Comparison of ENCODE assay signal across 13 cellular contexts in the genomic region with DNA sequence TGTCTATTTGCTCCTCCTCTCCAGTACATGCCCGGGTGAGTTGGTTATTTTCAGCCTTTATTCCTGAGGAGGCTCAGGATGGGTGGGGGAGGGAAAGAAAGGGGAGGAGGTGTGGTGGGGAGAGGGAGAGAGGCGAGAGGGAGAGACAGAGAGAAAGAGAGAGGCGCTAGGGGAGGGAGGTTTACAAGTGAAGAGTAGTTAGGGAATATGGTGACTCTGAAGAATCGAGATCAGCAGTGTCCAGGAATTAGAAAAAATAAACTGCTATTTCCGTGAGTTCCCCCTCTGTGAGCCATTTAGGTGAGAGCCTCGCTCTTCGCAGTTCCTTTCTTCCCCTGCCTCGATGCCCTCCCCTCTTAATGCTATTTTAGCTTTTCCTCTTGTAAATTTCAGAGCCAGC.
DNase-seq lines count a peak whose midpoint lies in the region; ATAC-seq, FAIRE-seq and TF ChIP-seq lines count a peak whose summit lies in the region.
"Had no signal": no experiment of that assay in that cellular context is flagged by ENCODE, and none has a peak within 500 bp of the region (broad histone marks: within the 10 kb centered on the region; RNA-seq: fewer than 3 reads in every experiment).

No MANE protein-coding gene starts in this region.

- no peak for ATAC-seq in GM18870 (IDR thresholded peaks at IDR 0.05; ENCODE audit: unreplicated experiment)
- ATAC-seq: GM12878 had no signal

- POLR2A ChIA-PET in AG04450 (lab: Yijun Ruan, JAX) (interaction anchor here (0.6 kb wide), 1 partner anchor 1229 kb away, joined by 8 read pairs; no protein-coding TSS in a partner anchor), H1 (lab: Charles Lee; ENCODE audit: partially characterized antibody) (interaction anchor here (0.9 kb wide), 1 partner anchor 139 kb away, joined by 3 read pairs; a partner anchor contains a TSS)

- no peak for TF ChIP-seq EP300 in H1 (IDR thresholded peaks at IDR 0.05; ENCODE audit: borderline replicate concordance in 1 of 2, low read depth in 2 of 2, low read length in 2 of 2)

- no peak for TF ChIP-seq RAD21 in H1 (IDR thresholded peaks at IDR 0.05 in 1 of 2, conservative IDR thresholded peaks at IDR 0.05 in 1 of 2; ENCODE audit: low read depth in 2 of 2, low read length in 2 of 2)

- no peak overlapping the region for H3K23ac ChIP-seq in H1 (ENCODE audit: insufficient read length)

- H3K56ac ChIP-seq in H1 (replicated peaks; ENCODE audit: insufficient read length, low read depth, low read length), result no peak overlapping the region

- H4K5ac ChIP-seq in H1 (ENCODE audit: insufficient read length, low read depth, low read length), result no peak overlapping the region

- CTCF ChIA-PET in AG04450 (lab: Charles Lee), result interaction anchor here (1.5 to 2.0 kb wide), 3 partner anchors 129 to 641 kb away, joined by 3 to 8 read pairs (median 5); no protein-coding TSS in a partner anchor
- CTCF ChIA-PET in H1 (lab: Charles Lee; ENCODE audit: partially characterized antibody), result interaction anchor here (0.6 to 14.4 kb wide), 7 partner anchors 74 to 157 kb away, joined by 3 to 161 read pairs (median 12); a partner anchor contains a TSS

- WGBS in H1 (ENCODE audit: extremely low coverage in 1 of 2, insufficient coverage in 1 of 2, insufficient read length in 1 of 2, insufficient replicate concordance in 2 of 2, low coverage in 1 of 2, low lambda C conversion rate in 2 of 2, missing lambda C conversion rate in 1 of 2), 2 experiments, result 2% methylated on average over 7 of the region's 8 CpGs; no CpG with 5 or more reads in 1 of the 2 experiments

- no peak overlapping the region; the same call in 1 of the 2 replicates for H3K18ac ChIP-seq in H1 (ENCODE audit: extremely low read depth, low read length)

- H3K4me3 ChIP-seq in AG04450 (ENCODE audit: low read depth, low read length) (peak overlapping the region; percentile 50), H1 (ENCODE audit: extremely low read depth in 1 of 4, insufficient read depth in 2 of 4, low read depth in 3 of 4, low read length in 4 of 4) (peak overlapping the region; percentile 37 to 64 (median 39); a peak in 7 of 8 replicates), mucosa of stomach (ENCODE audit: low read length) (no peak overlapping the region)
- H3K4me3 ChIP-seq: GM12878 had no signal

- H2BK15ac ChIP-seq in H1 (ENCODE audit: low read length), result no peak overlapping the region

- no peak overlapping the region for H2AK5ac ChIP-seq in H1 (ENCODE audit: low read depth, low read length)

- H3K36me3 ChIP-seq in H1 (ENCODE audit: control insufficient read depth in 2 of 4, insufficient read depth in 4 of 4, low read length in 3 of 4) (no peaks in the 10 kb centered on the region), mucosa of stomach (ENCODE audit: control insufficient read depth, insufficient read depth, low read length) (no peaks in the 10 kb centered on the region)
- H3K36me3 ChIP-seq: ovary had no signal

- no peak overlapping the region for H3K4ac ChIP-seq in H1 (replicated peaks; ENCODE audit: insufficient read length, low read depth, low read length)

- peak overlapping the region; percentile 77 to 90 for H3K4me2 ChIP-seq in H1 (ENCODE audit: insufficient read depth in 1 of 2, low read depth in 2 of 2, low read length in 2 of 2)

- H3K14ac ChIP-seq in H1 (ENCODE audit: insufficient read length), result no peak overlapping the region

- no peaks in the 10 kb centered on the region for H3K27me3 ChIP-seq in AG04450 (ENCODE audit: control insufficient read depth, insufficient read depth, low read length)
- peaks cover 31 to 35% (median 32%) of the 10 kb centered on the region in 4 experiments; a peak in 6 of 7 replicates for H3K27me3 ChIP-seq in H1 (replicated peaks in 1 of 4; ENCODE audit: control insufficient read depth in 3 of 4, extremely low read depth in 1 of 4, insufficient read depth in 3 of 4, low read length in 3 of 4)
- H3K27me3 ChIP-seq in mucosa of stomach (ENCODE audit: control insufficient read depth, insufficient read depth, low read length), result peaks cover 13% of the 10 kb centered on the region
- H3K27me3 ChIP-seq: ovary had no signal

- TF ChIP-seq POLR2A in H1 (IDR thresholded peaks at IDR 0.05; ENCODE audit: control extremely low read depth in 1 of 2, low read depth in 2 of 2, low read length in 2 of 2), result no peak

- peaks cover 0 to 6% of the 10 kb centered on the region in 2 experiments for H4K20me1 ChIP-seq in H1 (replicated peaks in 1 of 2; ENCODE audit: control insufficient read depth in 1 of 2, insufficient read depth in 2 of 2, low read length in 2 of 2)

- peaks cover 20% of the 10 kb centered on the region; the same call in 1 of the 2 replicates for H3K23me2 ChIP-seq in H1 (ENCODE audit: low read depth, low read length)

- DNase-seq in AG04450 (ENCODE audit: low read depth, low spot score) (no peak), NCI-H1417 (lab: John Stamatoyannopoulos, UW) (peak in 2 of 3 experiments; percentile 85 to 95), H1 (ENCODE audit: low read depth in 1 of 2, low spot score in 2 of 2) (peak in 1 of 2 experiments; percentile 49), UCSD-AML1 (lab: John Stamatoyannopoulos, UW; ENCODE audit: unreplicated experiment) (no peak), T-helper 9 cell (no peak), NOMO-1 treated with dmso at 0.1 percent for 144 hours (lab: John Stamatoyannopoulos, UW; ENCODE audit: unreplicated experiment) (no peak)
- DNase-seq: activated T-cell treated with anti-CD3 and anti-CD28 coated beads for 4 hours; central memory CD4-positive, alpha-beta T cell; KG1 had no signal

- FAIRE-seq in H1 (lab: Jason Lieb, UNC), result no peak
- FAIRE-seq: GM12878 had no signal

- H3K4me1 ChIP-seq in H1 (replicated peaks in 1 of 4; ENCODE audit: control insufficient read depth in 3 of 4, insufficient read depth in 4 of 4, low read length in 3 of 4) (peaks cover 5 to 28% (median 12%) of the 10 kb centered on the region in 4 experiments), mucosa of stomach (ENCODE audit: control insufficient read depth, insufficient read depth, low read length) (peaks cover 26% of the 10 kb centered on the region)

- no peaks in the 10 kb centered on the region for H3K79me2 ChIP-seq in H1 (ENCODE audit: control insufficient read depth in 1 of 2, insufficient read depth in 2 of 2, low read length in 2 of 2)

- H2BK12ac ChIP-seq in H1 (ENCODE audit: low read depth, low read length), result no peak overlapping the region

- no peak overlapping the region for H4K8ac ChIP-seq in H1 (ENCODE audit: extremely low read depth, insufficient read depth, low read length)

- no peaks in the 10 kb centered on the region for H3K79me1 ChIP-seq in H1 (ENCODE audit: low read depth, low read length)

- no peak overlapping the region for H2BK120ac ChIP-seq in H1 (replicated peaks; ENCODE audit: low read depth, low read length)

- no peak overlapping the region for H4K91ac ChIP-seq in H1 (replicated peaks; ENCODE audit: insufficient read length, low read length)

- H3K9me3 ChIP-seq in AG04450 (ENCODE audit: control insufficient read depth, insufficient read depth, low read length) (no peaks in the 10 kb centered on the region), H1 (ENCODE audit: insufficient read depth in 2 of 2, low read depth in 1 of 2, low read length in 1 of 2) (no peaks in the 10 kb centered on the region), mucosa of stomach (ENCODE audit: control insufficient read depth, low read length) (no peaks in the 10 kb centered on the region)
- H3K9me3 ChIP-seq: ovary had no signal

- H3K27ac ChIP-seq in AG04450 (ENCODE audit: low read depth, low read length) (peak overlapping the region; percentile 62), H1 (ENCODE audit: low read depth, low read length) (no peak overlapping the region)

- no peak for TF ChIP-seq CTCF in AG04450 (IDR thresholded peaks at IDR 0.05; ENCODE audit: low read depth, low read length)
- no peak for TF ChIP-seq CTCF in H1 (IDR thresholded peaks at IDR 0.05; ENCODE audit: control extremely low read depth in 1 of 3, insufficient read depth in 1 of 3, low read depth in 1 of 3, low read length in 3 of 3)

- H2AFZ ChIP-seq in H1 (ENCODE audit: low read length), result no peak overlapping the region; the same call in 1 of the 2 replicates

- H2BK20ac ChIP-seq in H1 (ENCODE audit: low read length), result no peak overlapping the region

- H2BK5ac ChIP-seq in H1 (ENCODE audit: low read depth, low read length), result no peak overlapping the region

- no peak overlapping the region for H3K9ac ChIP-seq in H1 (replicated peaks in 1 of 4; ENCODE audit: extremely low read depth in 1 of 4, low read depth in 3 of 4, low read length in 3 of 4)
- peak overlapping the region; percentile 15 for H3K9ac ChIP-seq in mucosa of stomach (ENCODE audit: low read length)

TF ChIP-seq in H1, 55 proteins besides CTCF, POLR2A, EP300 and RAD21:
- TF ChIP-seq CEBPB (IDR thresholded peaks at IDR 0.05; ENCODE audit: low read depth, low read length) (no peak), SIN3A (conservative IDR thresholded peaks at IDR 0.05 in 1 of 2, IDR thresholded peaks at IDR 0.05 in 1 of 2; ENCODE audit: low read depth in 1 of 2, low read length in 2 of 2) (peak in 1 of 2 experiments; percentile 66; a peak in 1 of 4 replicates), TCF12 (IDR thresholded peaks at IDR 0.05; ENCODE audit: low read depth, low read length) (no peak), POU5F1 (IDR thresholded peaks at IDR 0.05; ENCODE audit: low read depth, low read length) (no peak), TEAD4 (IDR thresholded peaks at IDR 0.05; ENCODE audit: low read depth, low read length) (no peak), EGR1 (IDR thresholded peaks at IDR 0.05; ENCODE audit: borderline replicate concordance, low read depth, low read length) (peak; percentile 48)
- TF ChIP-seq, protein P1, sequence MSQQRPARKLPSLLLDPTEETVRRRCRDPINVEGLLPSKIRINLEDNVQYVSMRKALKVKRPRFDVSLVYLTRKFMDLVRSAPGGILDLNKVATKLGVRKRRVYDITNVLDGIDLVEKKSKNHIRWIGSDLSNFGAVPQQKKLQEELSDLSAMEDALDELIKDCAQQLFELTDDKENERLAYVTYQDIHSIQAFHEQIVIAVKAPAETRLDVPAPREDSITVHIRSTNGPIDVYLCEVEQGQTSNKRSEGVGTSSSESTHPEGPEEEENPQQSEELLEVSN (IDR thresholded peaks at IDR 0.05), result no peak

Comparison
In these comparisons a context has a peak if more than half of its experiments do, and no peak if none do; other contexts are left out.
1. DNase-seq: peak in NCI-H1417 (2 of 3); none in AG04450 (single experiment), UCSD-AML1 (single experiment), T-helper 9 cell (single experiment) and NOMO-1 treated with dmso at 0.1 percent for 144 hours (single experiment).